In genomic region chr14:104585966-104586702, GRCh38 we compare ENCODE assay signal across 1 cellular context.
TF ChIP-seq lines count a peak whose summit lies in the region.

No MANE protein-coding gene starts in this region.

TF ChIP-seq in liver, 16 proteins besides CTCF, POLR2A, EP300 and RAD21 (continued from another document):
- TF ChIP-seq TAF1 (conservative IDR thresholded peaks at IDR 0.05) (no peak), YY1 (IDR thresholded peaks at IDR 0.05) (no peak), MAX (IDR thresholded peaks at IDR 0.05) (no peak), EGR1 (IDR thresholded peaks at IDR 0.05; ENCODE audit: low read depth in 2 of 2) (no peak), GABPA (IDR thresholded peaks at IDR 0.05 in 1 of 2, conservative IDR thresholded peaks at IDR 0.05 in 1 of 2) (no peak), REST (IDR thresholded peaks at IDR 0.05) (no peak), SP1 (IDR thresholded peaks at IDR 0.05) (no peak), RXRA (IDR thresholded peaks at IDR 0.05) (no peak), JUND (IDR thresholded peaks at IDR 0.05) (no peak), ZBTB33 (IDR thresholded peaks at IDR 0.05) (no peak), FOXA1 (IDR thresholded peaks at IDR 0.05) (no peak), FOXA2 (IDR thresholded peaks at IDR 0.05) (no peak), HNF4G (IDR thresholded peaks at IDR 0.05) (no peak)
TF ChIP-seq in liver: peak in this region for 0.
